In genomic region chr7:100430450-100431285, GRCh38 we compare ENCODE assay signal across 1 cellular context.
TF ChIP-seq lines count a peak whose summit lies in the region.

No MANE protein-coding gene starts in this region.

TF ChIP-seq in GM23338, 12 proteins besides CTCF, POLR2A, EP300 and RAD21 (continued from another document):
- TF ChIP-seq ZNF462 (CRISPR knock-in tag; IDR thresholded peaks at IDR 0.05), result no peak
- TF ChIP-seq JUNB (IDR thresholded peaks at IDR 0.05; ENCODE audit: unreplicated experiment), result no peak
- no peak for TF ChIP-seq EZH2phosphoT487 (IDR thresholded peaks at IDR 0.05; ENCODE audit: unreplicated experiment)
- no peak for TF ChIP-seq STAT1 (IDR thresholded peaks at IDR 0.05; ENCODE audit: unreplicated experiment)
- no peak for TF ChIP-seq CREB1 (CRISPR knock-in tag; IDR thresholded peaks at IDR 0.05; ENCODE audit: low read depth)
- TF ChIP-seq, protein P1, sequence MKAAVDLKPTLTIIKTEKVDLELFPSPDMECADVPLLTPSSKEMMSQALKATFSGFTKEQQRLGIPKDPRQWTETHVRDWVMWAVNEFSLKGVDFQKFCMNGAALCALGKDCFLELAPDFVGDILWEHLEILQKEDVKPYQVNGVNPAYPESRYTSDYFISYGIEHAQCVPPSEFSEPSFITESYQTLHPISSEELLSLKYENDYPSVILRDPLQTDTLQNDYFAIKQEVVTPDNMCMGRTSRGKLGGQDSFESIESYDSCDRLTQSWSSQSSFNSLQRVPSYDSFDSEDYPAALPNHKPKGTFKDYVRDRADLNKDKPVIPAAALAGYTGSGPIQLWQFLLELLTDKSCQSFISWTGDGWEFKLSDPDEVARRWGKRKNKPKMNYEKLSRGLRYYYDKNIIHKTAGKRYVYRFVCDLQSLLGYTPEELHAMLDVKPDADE (IDR thresholded peaks at IDR 0.05), result no peak
- TF ChIP-seq POLR2AphosphoS5 (IDR thresholded peaks at IDR 0.05; ENCODE audit: low read depth), result no peak
- TF ChIP-seq ZNF331 (CRISPR knock-in tag; IDR thresholded peaks at IDR 0.05; ENCODE audit: low read depth), result no peak
- no peak for TF ChIP-seq EZH2 (IDR thresholded peaks at IDR 0.05; ENCODE audit: low read depth, unreplicated experiment)
